ENCODE assay signal across 8 cellular contexts in genomic region chr2:233974530-233975071, GRCh38. TPM values are rescaled to one million over a fixed set of nuclear protein-coding genes. Genes with fewer than 3 reads are reported as not detected.
DNase-seq lines count a peak whose midpoint lies in the region; ATAC-seq and TF ChIP-seq lines count a peak whose summit lies in the region.

No MANE protein-coding gene starts in this region.

- ATAC-seq in HG02678 (IDR thresholded peaks at IDR 0.05; ENCODE audit: unreplicated experiment) (no peak), HG03460 (IDR thresholded peaks at IDR 0.05; ENCODE audit: unreplicated experiment) (no peak), GM18505 (IDR thresholded peaks at IDR 0.05; ENCODE audit: unreplicated experiment) (no peak)

- H3K36me3 Mint-ChIP-seq in activated CD4-positive, alpha-beta memory T cell treated with anti-CD3 and anti-CD28 coated beads for 36 hours: no peaks in the 10 kb centered on the region

- DNase-seq in AG04449 (ENCODE audit: low read depth, low spot score) (peak; percentile 79), HFF-Myc (ENCODE audit: extremely low read depth, low read depth) (peak; percentile 99), inferior parietal cortex (ENCODE audit: extremely low spot score) (peak; percentile 48), CD1c-positive myeloid dendritic cell (ENCODE audit: extremely low spot score) (no peak)
- peak; percentile 46 for DNase-seq in activated CD4-positive, alpha-beta memory T cell treated with anti-CD3 and anti-CD28 coated beads for 36 hours

- H3K27ac Mint-ChIP-seq in activated CD4-positive, alpha-beta memory T cell treated with anti-CD3 and anti-CD28 coated beads for 36 hours: no peak overlapping the region

- CTCF ChIA-PET in AG04449 (lab: Yijun Ruan, JAX): interaction anchor here (1.0 to 7.4 kb wide), 12 partner anchors 117 to 1142 kb away, joined by 3 to 164 read pairs (median 8); partner anchors contain the start of gene ARL4C
- CTCF ChIA-PET in activated CD4-positive, alpha-beta memory T cell treated with anti-CD3 and anti-CD28 coated beads for 36 hours (lab: Charles Lee): interaction anchor here (0.6 to 1.2 kb wide), 2 partner anchors 9 to 571 kb away, joined by 3 read pairs; no protein-coding TSS in a partner anchor

- H3K4me3 Mint-ChIP-seq in activated CD4-positive, alpha-beta memory T cell treated with anti-CD3 and anti-CD28 coated beads for 36 hours: no peak overlapping the region

- H3K4me3 ChIP-seq in AG04449 (ENCODE audit: low read depth, low read length): no peak overlapping the region
- H3K4me3 ChIP-seq in HFF-Myc (replicated peaks; ENCODE audit: low read depth, low read length): no peak overlapping the region

- POLR2A ChIA-PET in AG04449 (lab: Yijun Ruan, JAX): interaction anchor here (0.6 to 1.4 kb wide), 3 partner anchors 158 to 522 kb away, joined by 3 read pairs; partner anchors contain the start of gene ARL4C
- POLR2A ChIA-PET in activated CD4-positive, alpha-beta memory T cell treated with anti-CD3 and anti-CD28 coated beads for 36 hours (lab: Charles Lee): no interaction called here

- TF ChIP-seq POLR2A in GM18505 (IDR thresholded peaks at IDR 0.05; ENCODE audit: borderline replicate concordance, extremely low read depth, insufficient read depth, insufficient read length): no peak

- intact Hi-C loops in activated CD4-positive, alpha-beta memory T cell treated with anti-CD3 and anti-CD28 coated beads for 36 hours (cut with micrococcal nuclease): loop anchor here (5.0 kb wide), 1 partner anchor 128 kb away; no protein-coding TSS in a partner anchor

- no peaks in the 10 kb centered on the region for H3K9me3 Mint-ChIP-seq in activated CD4-positive, alpha-beta memory T cell treated with anti-CD3 and anti-CD28 coated beads for 36 hours

- H3K27me3 Mint-ChIP-seq in activated CD4-positive, alpha-beta memory T cell treated with anti-CD3 and anti-CD28 coated beads for 36 hours: no peaks in the 10 kb centered on the region

- TF ChIP-seq CTCF in AG04449 (IDR thresholded peaks at IDR 0.05; ENCODE audit: insufficient read depth, low read length, missing control alignments) (no peak), HFF-Myc (IDR thresholded peaks at IDR 0.05; ENCODE audit: low read depth, low read length, missing control alignments) (no peak)

- H3K4me1 Mint-ChIP-seq in activated CD4-positive, alpha-beta memory T cell treated with anti-CD3 and anti-CD28 coated beads for 36 hours (ENCODE audit: low read depth): peaks cover 29% of the 10 kb centered on the region

RNA-seq across cellular contexts. Expression of gene TRPM8, which starts 57.4 kb away (rescaled TPM):
- total RNA-seq in activated CD4-positive, alpha-beta memory T cell treated with anti-CD3 and anti-CD28 coated beads for 36 hours: not detected
